Comparison of ENCODE assay signal across 1 cellular context in genomic region chr3:117628896-117629295, GRCh38.
TF ChIP-seq lines count a peak whose summit lies in the region.

No MANE protein-coding gene starts in this region.

TF ChIP-seq in SK-N-SH, 30 proteins besides CTCF, POLR2A, EP300 and RAD21 (continued from another document):
- TF ChIP-seq REST (IDR thresholded peaks at IDR 0.05; ENCODE audit: low read depth, low read length), result no peak
- TF ChIP-seq EZH2phosphoT487 (IDR thresholded peaks at IDR 0.05; ENCODE audit: borderline replicate concordance, low read depth), result no peak
- TF ChIP-seq NFIC (IDR thresholded peaks at IDR 0.05; ENCODE audit: borderline replicate concordance), result peak; percentile 88
- TF ChIP-seq FOXM1 (IDR thresholded peaks at IDR 0.05; ENCODE audit: low read depth), result no peak
- TF ChIP-seq MXI1 (IDR thresholded peaks at IDR 0.05; ENCODE audit: low read depth, low read length), result no peak; the same call in 1 of the 2 replicates
- no peak for TF ChIP-seq RFX5 (IDR thresholded peaks at IDR 0.05; ENCODE audit: low read length)
- no peak for TF ChIP-seq SIN3A (IDR thresholded peaks at IDR 0.05; ENCODE audit: borderline replicate concordance, low read depth, low read length)
- no peak for TF ChIP-seq IRF3 (IDR thresholded peaks at IDR 0.05; ENCODE audit: low read depth, low read length)
- TF ChIP-seq JUND (IDR thresholded peaks at IDR 0.05), result peak; percentile 26; the same call in 1 of the 2 replicates
- TF ChIP-seq TAF1 (IDR thresholded peaks at IDR 0.05; ENCODE audit: borderline replicate concordance, low read depth, low read length), result no peak
